Comparison of ENCODE assay signal across 25 cellular contexts in the genomic region with DNA sequence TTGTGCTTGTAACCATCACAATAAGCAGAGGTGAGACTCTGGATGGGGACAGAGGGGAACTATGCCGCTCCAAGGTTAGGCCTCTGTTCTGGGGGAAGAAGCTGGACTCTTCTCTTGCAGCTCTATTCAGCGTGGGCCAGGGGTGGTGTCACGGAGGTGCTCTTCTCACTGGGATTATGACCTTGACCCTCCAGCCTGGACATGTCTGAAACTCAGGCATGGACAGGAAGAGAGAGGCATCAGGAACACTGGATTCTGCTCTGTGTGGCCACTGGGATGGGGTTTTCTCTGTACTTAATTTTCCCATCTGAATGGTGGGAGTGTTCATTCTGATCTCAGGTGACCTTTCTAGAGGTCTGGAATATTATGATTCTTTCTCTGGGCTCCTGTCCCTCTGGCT. TPM values are rescaled to one million over a fixed set of nuclear protein-coding genes. Genes with fewer than 3 reads are reported as not detected.
"Had no signal": no experiment of that assay in that cellular context is flagged by ENCODE, and none has a peak within 500 bp of the region (broad histone marks: within the 10 kb centered on the region; RNA-seq: fewer than 3 reads in every experiment).

No MANE protein-coding gene starts in this region.

- H3K9me3 Mint-ChIP-seq: IgD-negative memory B cell had no signal

- H3K27ac ChIP-seq: KMS-11, SJSA1, SK-N-MC had no signal

- H3K4me3 ChIP-seq: K562, SJSA1, SK-N-MC had no signal

- H3K4me2 ChIP-seq: KMS-11 had no signal

- H3K9me3 ChIP-seq: SJSA1 had no signal

- H3K9ac ChIP-seq: KMS-11 had no signal

- DNase-seq: Kasumi-1, MM.1S, MV-4-11, NCI-H1048, NCI-H1105, NCI-H1417, NCI-H146, NCI-H1694 treated with DMSO at 0.1 percent for 48 hours, NCI-H1930, NCI-H2081, NCI-H2107, NCI-H2227 treated with DMSO at 0.1 percent for 48 hours, NCI-H524 treated with DMSO at 0.1 percent for 48 hours, NCI-H69, NCI-H774, PC-3, SIG-M5 had no signal

- H3K36me3 Mint-ChIP-seq: IgD-negative memory B cell had no signal

- H3K27me3 Mint-ChIP-seq: IgD-negative memory B cell had no signal

- H3K27ac Mint-ChIP-seq: IgD-negative memory B cell had no signal

- H3K36me3 ChIP-seq: SJSA1 had no signal

- ATAC-seq: K562, Panc1, PC-3, Right ventricle myocardium inferior had no signal

- H3K4me3 Mint-ChIP-seq: IgD-negative memory B cell had no signal

- H3K27me3 ChIP-seq: SJSA1 had no signal

RNA-seq across cellular contexts. Expression of gene TMEM145, which starts 19.9 kb away (rescaled TPM):
- total RNA-seq: M059J, SJSA1 had no signal
- polyA plus RNA-seq: IgD-negative memory B cell had no signal

RNA-seq across cellular contexts. Expression of gene PAFAH1B3, which starts 30.6 kb away (rescaled TPM):
- total RNA-seq: PC-3 had no signal

RNA-seq across cellular contexts. Expression of gene PRR19, which starts 31.1 kb away (rescaled TPM):
- total RNA-seq: PC-3 had no signal

RNA-seq across cellular contexts. Expression of gene CNFN, which starts 57.1 kb away (rescaled TPM):
- total RNA-seq: SJSA1 had no signal
